Comparison of ENCODE assay signal across 2 cellular contexts in the genomic region with DNA sequence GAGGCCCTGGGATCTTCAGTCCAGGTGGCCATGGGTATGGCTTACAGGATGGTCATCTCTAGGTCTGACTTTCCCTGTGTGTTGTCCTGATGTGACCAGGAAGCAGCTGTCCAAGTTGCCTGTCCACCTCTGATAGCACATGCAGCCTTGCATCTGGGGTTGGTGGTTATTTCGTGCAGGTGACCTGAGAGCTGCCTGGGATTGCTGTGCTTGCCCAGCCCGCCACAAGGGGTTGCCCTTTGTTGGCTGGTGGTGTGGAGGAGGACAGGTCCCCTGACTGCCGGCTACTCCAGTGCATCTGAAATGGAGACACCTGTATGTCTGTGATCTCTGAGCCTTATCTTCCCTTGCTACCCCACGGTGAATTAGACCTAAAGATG.
A peak's percentile ranks its signal among the peaks of the same experiment; 100 is the strongest.
TF ChIP-seq lines count a peak whose summit lies in the region.

No MANE protein-coding gene starts in this region.

TF ChIP-seq in A549, 52 proteins besides CTCF, POLR2A, EP300 and RAD21 (continued from another document):
- TF ChIP-seq ELK1 (IDR thresholded peaks at IDR 0.05; ENCODE audit: low read depth, low read length) (no peak), CHD2 (IDR thresholded peaks at IDR 0.05; ENCODE audit: low read length, partially characterized antibody) (no peak), BHLHE40 (IDR thresholded peaks at IDR 0.05; ENCODE audit: low read depth, low read length) (no peak), NPAS2 (CRISPR knock-in tag; IDR thresholded peaks at IDR 0.05; ENCODE audit: borderline replicate concordance) (no peak), HOXA7 (CRISPR knock-in tag; IDR thresholded peaks at IDR 0.05) (no peak), RNF2 (IDR thresholded peaks at IDR 0.05; ENCODE audit: borderline replicate concordance, low read depth) (no peak), BCL3 (IDR thresholded peaks at IDR 0.05) (no peak), ESRRA (IDR thresholded peaks at IDR 0.05; ENCODE audit: borderline replicate concordance, low read length) (no peak), RFX5 (IDR thresholded peaks at IDR 0.05) (no peak), FOSL2 (IDR thresholded peaks at IDR 0.05) (no peak), FOSL2 (CRISPR knock-in tag; IDR thresholded peaks at IDR 0.05) (no peak)
- TF ChIP-seq, protein P1, sequence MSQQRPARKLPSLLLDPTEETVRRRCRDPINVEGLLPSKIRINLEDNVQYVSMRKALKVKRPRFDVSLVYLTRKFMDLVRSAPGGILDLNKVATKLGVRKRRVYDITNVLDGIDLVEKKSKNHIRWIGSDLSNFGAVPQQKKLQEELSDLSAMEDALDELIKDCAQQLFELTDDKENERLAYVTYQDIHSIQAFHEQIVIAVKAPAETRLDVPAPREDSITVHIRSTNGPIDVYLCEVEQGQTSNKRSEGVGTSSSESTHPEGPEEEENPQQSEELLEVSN (IDR thresholded peaks at IDR 0.05; ENCODE audit: borderline replicate concordance, low read depth), result no peak

TF ChIP-seq in HepG2, 621 proteins besides CTCF, POLR2A, EP300 and RAD21 (continued from another document and continues in another):
- TF ChIP-seq, protein P2, sequence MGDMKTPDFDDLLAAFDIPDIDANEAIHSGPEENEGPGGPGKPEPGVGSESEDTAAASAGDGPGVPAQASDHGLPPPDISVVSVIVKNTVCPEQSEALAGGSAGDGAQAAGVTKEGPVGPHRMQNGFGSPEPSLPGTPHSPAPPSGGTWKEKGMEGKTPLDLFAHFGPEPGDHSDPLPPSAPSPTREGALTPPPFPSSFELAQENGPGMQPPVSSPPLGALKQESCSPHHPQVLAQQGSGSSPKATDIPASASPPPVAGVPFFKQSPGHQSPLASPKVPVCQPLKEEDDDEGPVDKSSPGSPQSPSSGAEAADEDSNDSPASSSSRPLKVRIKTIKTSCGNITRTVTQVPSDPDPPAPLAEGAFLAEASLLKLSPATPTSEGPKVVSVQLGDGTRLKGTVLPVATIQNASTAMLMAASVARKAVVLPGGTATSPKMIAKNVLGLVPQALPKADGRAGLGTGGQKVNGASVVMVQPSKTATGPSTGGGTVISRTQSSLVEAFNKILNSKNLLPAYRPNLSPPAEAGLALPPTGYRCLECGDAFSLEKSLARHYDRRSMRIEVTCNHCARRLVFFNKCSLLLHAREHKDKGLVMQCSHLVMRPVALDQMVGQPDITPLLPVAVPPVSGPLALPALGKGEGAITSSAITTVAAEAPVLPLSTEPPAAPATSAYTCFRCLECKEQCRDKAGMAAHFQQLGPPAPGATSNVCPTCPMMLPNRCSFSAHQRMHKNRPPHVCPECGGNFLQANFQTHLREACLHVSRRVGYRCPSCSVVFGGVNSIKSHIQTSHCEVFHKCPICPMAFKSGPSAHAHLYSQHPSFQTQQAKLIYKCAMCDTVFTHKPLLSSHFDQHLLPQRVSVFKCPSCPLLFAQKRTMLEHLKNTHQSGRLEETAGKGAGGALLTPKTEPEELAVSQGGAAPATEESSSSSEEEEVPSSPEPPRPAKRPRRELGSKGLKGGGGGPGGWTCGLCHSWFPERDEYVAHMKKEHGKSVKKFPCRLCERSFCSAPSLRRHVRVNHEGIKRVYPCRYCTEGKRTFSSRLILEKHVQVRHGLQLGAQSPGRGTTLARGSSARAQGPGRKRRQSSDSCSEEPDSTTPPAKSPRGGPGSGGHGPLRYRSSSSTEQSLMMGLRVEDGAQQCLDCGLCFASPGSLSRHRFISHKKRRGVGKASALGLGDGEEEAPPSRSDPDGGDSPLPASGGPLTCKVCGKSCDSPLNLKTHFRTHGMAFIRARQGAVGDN (CRISPR knock-in tag; IDR thresholded peaks at IDR 0.05), result peak; percentile 27
- TF ChIP-seq HCFC1 (IDR thresholded peaks at IDR 0.05; ENCODE audit: low read depth, low read length) (no peak), ESRRA (CRISPR knock-in tag; IDR thresholded peaks at IDR 0.05; ENCODE audit: low read depth) (no peak), ZNF766 (CRISPR knock-in tag; IDR thresholded peaks at IDR 0.05; ENCODE audit: borderline replicate concordance) (no peak), MTA1 (CRISPR knock-in tag; IDR thresholded peaks at IDR 0.05; ENCODE audit: borderline replicate concordance) (0 out of 2 replicates have a peak, but pooled peaks have one; percentile 2), JUN (CRISPR knock-in tag; IDR thresholded peaks at IDR 0.05) (no peak), HDAC6 (IDR thresholded peaks at IDR 0.05; ENCODE audit: low read depth, low read length) (no peak), CHD2 (IDR thresholded peaks at IDR 0.05; ENCODE audit: low read depth, low read length) (no peak), POLR2AphosphoS2 (IDR thresholded peaks at IDR 0.05; ENCODE audit: low read depth, low read length) (no peak), GTF3A (CRISPR knock-in tag; conservative IDR thresholded peaks at IDR 0.05) (no peak), DPF2 (CRISPR knock-in tag; IDR thresholded peaks at IDR 0.05; ENCODE audit: borderline replicate concordance, low read depth) (no peak), HBP1 (CRISPR knock-in tag; IDR thresholded peaks at IDR 0.05; ENCODE audit: low read depth) (no peak), ZNF160 (CRISPR knock-in tag; IDR thresholded peaks at IDR 0.05) (no peak), MAFF (IDR thresholded peaks at IDR 0.05; ENCODE audit: low read depth, low read length) (no peak), ZNF33A (CRISPR knock-in tag; IDR thresholded peaks at IDR 0.05; ENCODE audit: borderline replicate concordance) (no peak), ZNF460 (CRISPR knock-in tag; IDR thresholded peaks at IDR 0.05; ENCODE audit: borderline replicate concordance) (no peak), ARID4A (CRISPR knock-in tag; IDR thresholded peaks at IDR 0.05; ENCODE audit: borderline replicate concordance) (no peak), PRDM10 (CRISPR knock-in tag; IDR thresholded peaks at IDR 0.05; ENCODE audit: low read depth) (no peak), ZNF776 (CRISPR knock-in tag; IDR thresholded peaks at IDR 0.05) (0 out of 2 replicates have a peak, but pooled peaks have one; percentile 45), TFDP2 (CRISPR knock-in tag; IDR thresholded peaks at IDR 0.05) (no peak), ZNF792 (CRISPR knock-in tag; IDR thresholded peaks at IDR 0.05) (no peak), ATF7-NPFF (CRISPR knock-in tag; IDR thresholded peaks at IDR 0.05; ENCODE audit: low read depth) (no peak), ZFP36L1 (CRISPR knock-in tag; IDR thresholded peaks at IDR 0.05) (no peak), ZUFSP (CRISPR knock-in tag; IDR thresholded peaks at IDR 0.05; ENCODE audit: borderline replicate concordance) (no peak), STAT6 (CRISPR knock-in tag; IDR thresholded peaks at IDR 0.05; ENCODE audit: borderline replicate concordance) (no peak)
- TF ChIP-seq, protein P3, sequence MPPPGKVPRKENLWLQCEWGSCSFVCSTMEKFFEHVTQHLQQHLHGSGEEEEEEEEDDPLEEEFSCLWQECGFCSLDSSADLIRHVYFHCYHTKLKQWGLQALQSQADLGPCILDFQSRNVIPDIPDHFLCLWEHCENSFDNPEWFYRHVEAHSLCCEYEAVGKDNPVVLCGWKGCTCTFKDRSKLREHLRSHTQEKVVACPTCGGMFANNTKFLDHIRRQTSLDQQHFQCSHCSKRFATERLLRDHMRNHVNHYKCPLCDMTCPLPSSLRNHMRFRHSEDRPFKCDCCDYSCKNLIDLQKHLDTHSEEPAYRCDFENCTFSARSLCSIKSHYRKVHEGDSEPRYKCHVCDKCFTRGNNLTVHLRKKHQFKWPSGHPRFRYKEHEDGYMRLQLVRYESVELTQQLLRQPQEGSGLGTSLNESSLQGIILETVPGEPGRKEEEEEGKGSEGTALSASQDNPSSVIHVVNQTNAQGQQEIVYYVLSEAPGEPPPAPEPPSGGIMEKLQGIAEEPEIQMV (CRISPR knock-in tag; IDR thresholded peaks at IDR 0.05; ENCODE audit: low read depth), result no peak
